ENCODE assay signal across 16 cellular contexts in the genomic region with DNA sequence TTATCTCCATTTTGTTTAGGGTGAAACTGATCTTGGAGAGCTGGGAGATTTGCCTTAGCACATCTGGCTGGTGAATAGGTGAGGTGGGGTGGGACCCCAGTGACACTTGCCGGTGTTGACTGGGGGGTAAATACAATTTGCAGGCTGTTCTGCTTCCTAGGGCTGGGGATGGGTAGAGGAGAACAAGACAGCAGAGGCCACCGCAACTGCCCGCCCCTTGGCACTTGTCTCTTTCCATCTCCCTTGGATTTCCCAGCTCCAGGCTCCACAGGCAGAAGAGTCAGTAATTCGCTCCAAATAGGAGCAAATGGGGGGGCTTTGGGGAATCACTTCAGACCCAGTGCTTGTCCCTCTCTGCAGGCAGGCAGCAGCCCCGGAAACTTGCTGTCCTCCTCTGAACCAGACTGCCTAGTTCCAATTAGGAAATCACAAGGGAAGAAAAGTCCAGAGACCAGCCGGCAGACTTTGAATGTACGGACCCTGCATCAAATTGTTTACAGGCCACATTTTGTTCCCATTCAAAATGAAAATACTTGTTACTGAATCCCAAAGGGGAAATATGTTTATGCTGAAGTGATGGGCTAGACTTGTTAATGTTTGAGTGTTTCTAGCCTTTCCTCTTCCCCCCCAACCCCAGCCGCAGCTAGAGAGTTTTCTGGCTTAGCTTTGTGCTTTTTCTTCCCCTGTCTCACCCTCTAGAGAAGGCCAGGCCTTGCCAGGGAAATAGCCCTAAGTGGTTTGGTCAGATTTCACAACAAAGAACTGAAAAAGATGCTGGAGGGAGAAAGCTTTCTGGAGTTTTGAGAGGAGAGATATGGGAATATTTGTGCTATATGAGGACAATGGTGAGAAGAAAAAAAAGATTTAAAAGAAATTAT. TPM values are rescaled to one million over a fixed set of nuclear protein-coding genes. Genes with fewer than 3 reads are reported as not detected.
DNase-seq lines count a peak whose midpoint lies in the region; ATAC-seq and TF ChIP-seq lines count a peak whose summit lies in the region.
"Had no signal": no experiment of that assay in that cellular context is flagged by ENCODE, and none has a peak within 500 bp of the region (broad histone marks: within the 10 kb centered on the region; RNA-seq: fewer than 3 reads in every experiment).

No MANE protein-coding gene starts in this region.

- H3K4me1 Mint-ChIP-seq in neural crest cell = peaks cover 30% of the 10 kb centered on the region
- H3K4me1 Mint-ChIP-seq: T-cell had no signal

- intact Hi-C loops in Right ventricle myocardium superior (cut with DNase I) = no loop called here

- H3K36me3 Mint-ChIP-seq in neural crest cell (ENCODE audit: low read depth) = peaks cover 10% of the 10 kb centered on the region

- H3K9me3 ChIP-seq in right atrium auricular region = no peaks in the 10 kb centered on the region
- H3K9me3 ChIP-seq: suprapubic skin had no signal

- no peak for TF ChIP-seq CTCF in right atrium auricular region (IDR thresholded peaks at IDR 0.05)
- no peak for TF ChIP-seq CTCF in neural crest cell (conservative IDR thresholded peaks at IDR 0.05)
- no peak for TF ChIP-seq CTCF in GM13977 (IDR thresholded peaks at IDR 0.05; ENCODE audit: extremely low read depth, insufficient read depth, missing control alignments)
- TF ChIP-seq CTCF in GM20000 (IDR thresholded peaks at IDR 0.05; ENCODE audit: extremely low read depth, missing control alignments) = no peak

- no peak overlapping the region for H3K4me3 ChIP-seq in right atrium auricular region
- H3K4me3 ChIP-seq: suprapubic skin had no signal

- no peaks in the 10 kb centered on the region for H3K4me1 ChIP-seq in right atrium auricular region
- H3K4me1 ChIP-seq: suprapubic skin had no signal

- no peaks in the 10 kb centered on the region for H3K27me3 ChIP-seq in right atrium auricular region
- H3K27me3 ChIP-seq: suprapubic skin had no signal

- peak overlapping the region; percentile 74 for H3K27ac Mint-ChIP-seq in neural crest cell (ENCODE audit: unreplicated experiment)
- H3K27ac Mint-ChIP-seq: activated naive CD4-positive, alpha-beta T cell treated with anti-CD3 and anti-CD28 coated beads for 36 hours; T-cell had no signal

- H3K27me3 Mint-ChIP-seq in neural crest cell (ENCODE audit: low read depth) = no peaks in the 10 kb centered on the region
- H3K27me3 Mint-ChIP-seq: T-cell had no signal

- no peak overlapping the region for H3K4me3 Mint-ChIP-seq in neural crest cell
- H3K4me3 Mint-ChIP-seq: activated naive CD4-positive, alpha-beta T cell treated with anti-CD3 and anti-CD28 coated beads for 36 hours; T-cell had no signal

- DNase-seq in Right ventricle myocardium superior (no peak), right atrium auricular region (ENCODE audit: low spot score) (no peak), fibroblast of gingiva (ENCODE audit: low read depth) (peak; percentile 21), neural crest cell (ENCODE audit: low read depth, low spot score) (no peak), GM13977 (ENCODE audit: low spot score) (no peak), GM20000 (ENCODE audit: low spot score) (no peak)
- DNase-seq: activated naive CD4-positive, alpha-beta T cell treated with anti-CD3 and anti-CD28 coated beads for 36 hours; GF-D8; NCI-H1930; NCI-H526 treated with DMSO at 0.1 percent for 48 hours; T-cell had no signal

- in situ Hi-C loops in GM13977 (cut with MboI; ENCODE audit: low pct_unique_long_range_greater_than_20kb, low sequenced_read_pairs, unreplicated experiment) = no loop called here

- peaks cover 8% of the 10 kb centered on the region for H3K9me3 Mint-ChIP-seq in neural crest cell

- no peaks in the 10 kb centered on the region for H3K36me3 ChIP-seq in right atrium auricular region
- H3K36me3 ChIP-seq: suprapubic skin had no signal

- H3K27ac ChIP-seq in right atrium auricular region = no peak overlapping the region
- H3K27ac ChIP-seq: parathyroid adenoma, suprapubic skin had no signal

- peak; percentile 55 for ATAC-seq in Right ventricle myocardium superior (ENCODE audit: poor library complexity)
- no peak for ATAC-seq in GM19324 (IDR thresholded peaks at IDR 0.05; ENCODE audit: low FRiP score, unreplicated experiment)
- ATAC-seq in GM21717 (IDR thresholded peaks at IDR 0.05; ENCODE audit: unreplicated experiment) = no peak
- ATAC-seq: Panc1, T-cell had no signal

RNA-seq across cellular contexts. Expression of gene INPP5F, which starts 10.0 kb away (rescaled TPM):
- total RNA-seq in Right ventricle myocardium superior = 4.5 TPM
- 1 to 10 TPM; 3.9 to 6.2 TPM for total RNA-seq in right atrium auricular region
- total RNA-seq in neural crest cell = 95.4 and 99.9 TPM in 2 replicates

Comparison
In these comparisons a context has a peak if more than half of its experiments do, and no peak if none do; other contexts are left out.
1. RNA of gene INPP5F, which starts 10.0 kb away (total RNA-seq): 95.4 to 99.9 TPM in neural crest cell; 3.9 to 6.2 TPM in right atrium auricular region and 4.5 TPM in Right ventricle myocardium superior (single experiment); every median in the first group is over 10 times any median in the second.